Comparison of ENCODE assay signal across 1 cellular context in the genomic region with DNA sequence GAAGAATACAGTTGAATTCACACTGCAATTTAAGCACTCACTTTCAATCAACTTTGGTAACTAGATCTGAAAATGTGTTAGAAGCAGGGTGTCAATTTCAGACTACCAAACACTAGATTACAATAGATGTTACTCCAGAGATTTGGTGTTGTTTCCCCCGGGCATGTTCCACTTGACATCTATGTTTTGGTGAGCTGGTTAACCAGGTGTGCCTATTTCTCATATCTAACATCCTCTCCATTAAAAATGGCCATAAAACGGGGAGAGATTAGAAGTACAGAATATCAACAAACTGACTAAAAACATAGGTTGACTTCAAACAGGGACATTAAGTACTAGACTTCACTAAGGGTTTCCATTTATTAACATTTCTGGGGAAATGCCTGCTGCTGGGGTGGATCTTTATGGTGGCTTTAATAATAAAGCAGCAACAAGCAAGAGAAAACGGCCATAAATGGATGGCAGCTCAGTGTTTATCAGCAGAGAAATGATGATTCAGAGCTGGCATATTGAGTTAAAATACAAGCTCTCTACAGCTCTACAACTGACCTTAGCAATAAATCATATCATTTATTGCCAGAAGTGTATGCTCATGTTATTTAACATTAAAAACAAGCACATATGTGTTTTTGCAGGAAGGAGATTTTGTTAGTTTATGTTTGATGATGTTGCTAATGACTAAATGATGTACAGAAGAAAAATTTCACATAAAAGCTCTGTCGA.
TF ChIP-seq lines count a peak whose summit lies in the region.

No MANE protein-coding gene starts in this region.

TF ChIP-seq in HEK293, 187 proteins besides CTCF, POLR2A, EP300 and RAD21 (continued from another document and continues in another):
- no peak for TF ChIP-seq ZNF707 (tag by site-specific recombination; IDR thresholded peaks at IDR 0.05)
- TF ChIP-seq FEZF1 (tag by site-specific recombination; IDR thresholded peaks at IDR 0.05): peak; percentile 28; the same call in 1 of the 2 replicates
- no peak for TF ChIP-seq ZEB2 (tag by site-specific recombination; IDR thresholded peaks at IDR 0.05)
- no peak for TF ChIP-seq ZNF645 (tag by site-specific recombination; IDR thresholded peaks at IDR 0.05)
- no peak for TF ChIP-seq WT1 (tag by site-specific recombination; IDR thresholded peaks at IDR 0.05)
- TF ChIP-seq ZNF660 (tag by site-specific recombination; IDR thresholded peaks at IDR 0.05): peak; percentile 9; the same call in 1 of the 2 replicates
- TF ChIP-seq ZNF311 (tag by site-specific recombination; IDR thresholded peaks at IDR 0.05; ENCODE audit: borderline replicate concordance): no peak
- TF ChIP-seq ZNF23 (tag by site-specific recombination; IDR thresholded peaks at IDR 0.05; ENCODE audit: borderline replicate concordance): no peak
- TF ChIP-seq ZNF777 (tag by site-specific recombination; IDR thresholded peaks at IDR 0.05; ENCODE audit: borderline replicate concordance): no peak
- no peak for TF ChIP-seq ZSCAN23 (tag by site-specific recombination; IDR thresholded peaks at IDR 0.05)
- no peak for TF ChIP-seq ZNF223 (tag by site-specific recombination; IDR thresholded peaks at IDR 0.05)
- 0 out of 2 replicates have a peak, but pooled peaks have one; percentile 39 for TF ChIP-seq BCL6B (tag by site-specific recombination; IDR thresholded peaks at IDR 0.05)
- no peak for TF ChIP-seq ZNF2 (tag by site-specific recombination; IDR thresholded peaks at IDR 0.05)
- TF ChIP-seq ZNF24 (tag by site-specific recombination; IDR thresholded peaks at IDR 0.05): no peak
- no peak for TF ChIP-seq SP7 (tag by site-specific recombination; IDR thresholded peaks at IDR 0.05)
- TF ChIP-seq ZBTB44 (tag by site-specific recombination; IDR thresholded peaks at IDR 0.05): no peak
- TF ChIP-seq YY2 (tag by site-specific recombination; IDR thresholded peaks at IDR 0.05): 0 out of 2 replicates have a peak, but pooled peaks have one; percentile 41
- TF ChIP-seq ZNF416 (tag by site-specific recombination; IDR thresholded peaks at IDR 0.05): no peak
- no peak for TF ChIP-seq ZNF600 (tag by site-specific recombination; IDR thresholded peaks at IDR 0.05)
- no peak for TF ChIP-seq ZNF280C (tag by site-specific recombination; IDR thresholded peaks at IDR 0.05)
- no peak for TF ChIP-seq ZNF174 (tag by site-specific recombination; IDR thresholded peaks at IDR 0.05)
- TF ChIP-seq ZNF785 (tag by site-specific recombination; IDR thresholded peaks at IDR 0.05): no peak
- TF ChIP-seq, protein P1, sequence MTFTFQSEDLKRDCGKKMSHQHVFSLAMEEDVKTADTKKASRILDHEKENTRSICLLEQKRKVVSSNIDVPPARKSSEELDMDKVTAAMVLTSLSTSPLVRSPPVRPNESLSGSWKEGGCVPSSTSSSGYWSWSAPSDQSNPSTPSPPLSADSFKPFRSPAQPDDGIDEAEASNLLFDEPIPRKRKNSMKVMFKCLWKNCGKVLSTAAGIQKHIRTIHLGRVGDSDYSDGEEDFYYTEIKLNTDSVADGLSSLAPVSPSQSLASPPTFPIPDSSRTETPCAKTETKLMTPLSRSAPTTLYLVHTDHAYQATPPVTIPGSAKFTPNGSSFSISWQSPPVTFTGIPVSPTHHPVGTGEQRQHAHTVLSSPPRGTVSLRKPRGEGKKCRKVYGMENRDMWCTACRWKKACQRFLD (tag by site-specific recombination; IDR thresholded peaks at IDR 0.05): no peak
- no peak for TF ChIP-seq ZNF670 (tag by site-specific recombination; IDR thresholded peaks at IDR 0.05; ENCODE audit: low read depth)
- peak; percentile 54; the same call in 1 of the 2 replicates for TF ChIP-seq OVOL3 (tag by site-specific recombination; IDR thresholded peaks at IDR 0.05)
- TF ChIP-seq HOXA7 (CRISPR knock-in tag; IDR thresholded peaks at IDR 0.05; ENCODE audit: borderline replicate concordance): no peak
- TF ChIP-seq KLF10 (tag by site-specific recombination; IDR thresholded peaks at IDR 0.05): 0 out of 2 replicates have a peak, but pooled peaks have one; percentile 12
- no peak for TF ChIP-seq ZFP37 (tag by site-specific recombination; IDR thresholded peaks at IDR 0.05)
- 0 out of 2 replicates have a peak, but pooled peaks have one; percentile 19 for TF ChIP-seq ZNF626 (tag by site-specific recombination; IDR thresholded peaks at IDR 0.05)
- no peak for TF ChIP-seq ZIC2 (tag by site-specific recombination; IDR thresholded peaks at IDR 0.05)
- TF ChIP-seq, protein P2, sequence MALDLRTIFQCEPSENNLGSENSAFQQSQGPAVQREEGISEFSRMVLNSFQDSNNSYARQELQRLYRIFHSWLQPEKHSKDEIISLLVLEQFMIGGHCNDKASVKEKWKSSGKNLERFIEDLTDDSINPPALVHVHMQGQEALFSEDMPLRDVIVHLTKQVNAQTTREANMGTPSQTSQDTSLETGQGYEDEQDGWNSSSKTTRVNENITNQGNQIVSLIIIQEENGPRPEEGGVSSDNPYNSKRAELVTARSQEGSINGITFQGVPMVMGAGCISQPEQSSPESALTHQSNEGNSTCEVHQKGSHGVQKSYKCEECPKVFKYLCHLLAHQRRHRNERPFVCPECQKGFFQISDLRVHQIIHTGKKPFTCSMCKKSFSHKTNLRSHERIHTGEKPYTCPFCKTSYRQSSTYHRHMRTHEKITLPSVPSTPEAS (tag by site-specific recombination; IDR thresholded peaks at IDR 0.05): no peak
- TF ChIP-seq KLF8 (tag by site-specific recombination; IDR thresholded peaks at IDR 0.05): no peak
- TF ChIP-seq GLIS1 (tag by site-specific recombination; IDR thresholded peaks at IDR 0.05): no peak
- no peak for TF ChIP-seq ZNF488 (tag by site-specific recombination; IDR thresholded peaks at IDR 0.05)
- no peak for TF ChIP-seq ZBTB26 (tag by site-specific recombination; optimal IDR thresholded peaks at IDR 0.05)
- TF ChIP-seq, protein P3, sequence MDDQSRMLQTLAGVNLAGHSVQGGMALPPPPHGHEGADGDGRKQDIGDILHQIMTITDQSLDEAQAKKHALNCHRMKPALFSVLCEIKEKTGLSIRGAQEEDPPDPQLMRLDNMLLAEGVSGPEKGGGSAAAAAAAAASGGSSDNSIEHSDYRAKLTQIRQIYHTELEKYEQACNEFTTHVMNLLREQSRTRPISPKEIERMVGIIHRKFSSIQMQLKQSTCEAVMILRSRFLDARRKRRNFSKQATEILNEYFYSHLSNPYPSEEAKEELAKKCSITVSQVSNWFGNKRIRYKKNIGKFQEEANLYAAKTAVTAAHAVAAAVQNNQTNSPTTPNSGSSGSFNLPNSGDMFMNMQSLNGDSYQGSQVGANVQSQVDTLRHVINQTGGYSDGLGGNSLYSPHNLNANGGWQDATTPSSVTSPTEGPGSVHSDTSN (CRISPR knock-in tag; IDR thresholded peaks at IDR 0.05): no peak
- no peak for TF ChIP-seq ZSCAN5A (tag by site-specific recombination; IDR thresholded peaks at IDR 0.05)
- TF ChIP-seq ZNF16 (tag by site-specific recombination; IDR thresholded peaks at IDR 0.05; ENCODE audit: low read depth): no peak
- TF ChIP-seq ZNF843 (tag by site-specific recombination; IDR thresholded peaks at IDR 0.05): peak; percentile 74; the same call in 1 of the 2 replicates
- TF ChIP-seq PRDM6 (tag by site-specific recombination; IDR thresholded peaks at IDR 0.05): peak; percentile 71
- no peak for TF ChIP-seq PATZ1 (tag by site-specific recombination; IDR thresholded peaks at IDR 0.05)
- TF ChIP-seq SETDB1 (IDR thresholded peaks at IDR 0.05; ENCODE audit: insufficient read length, low read length): no peak
